ENCODE assay signal across 1 cellular context in genomic region chr7:95397381-95397780, GRCh38.
TF ChIP-seq lines count a peak whose summit lies in the region.

No MANE protein-coding gene starts in this region.

TF ChIP-seq in liver, 16 proteins besides CTCF, POLR2A, EP300 and RAD21 (continued from another document):
- no peak for TF ChIP-seq HNF4G (IDR thresholded peaks at IDR 0.05)
- TF ChIP-seq HNF4A (conservative IDR thresholded peaks at IDR 0.05), result no peak
- no peak for TF ChIP-seq YY1 (IDR thresholded peaks at IDR 0.05)
- TF ChIP-seq NR2F2 (IDR thresholded peaks at IDR 0.05), result no peak
- no peak for TF ChIP-seq ZBTB33 (IDR thresholded peaks at IDR 0.05)
